9 cellular contexts compared by ENCODE assay signal in the genomic region with DNA sequence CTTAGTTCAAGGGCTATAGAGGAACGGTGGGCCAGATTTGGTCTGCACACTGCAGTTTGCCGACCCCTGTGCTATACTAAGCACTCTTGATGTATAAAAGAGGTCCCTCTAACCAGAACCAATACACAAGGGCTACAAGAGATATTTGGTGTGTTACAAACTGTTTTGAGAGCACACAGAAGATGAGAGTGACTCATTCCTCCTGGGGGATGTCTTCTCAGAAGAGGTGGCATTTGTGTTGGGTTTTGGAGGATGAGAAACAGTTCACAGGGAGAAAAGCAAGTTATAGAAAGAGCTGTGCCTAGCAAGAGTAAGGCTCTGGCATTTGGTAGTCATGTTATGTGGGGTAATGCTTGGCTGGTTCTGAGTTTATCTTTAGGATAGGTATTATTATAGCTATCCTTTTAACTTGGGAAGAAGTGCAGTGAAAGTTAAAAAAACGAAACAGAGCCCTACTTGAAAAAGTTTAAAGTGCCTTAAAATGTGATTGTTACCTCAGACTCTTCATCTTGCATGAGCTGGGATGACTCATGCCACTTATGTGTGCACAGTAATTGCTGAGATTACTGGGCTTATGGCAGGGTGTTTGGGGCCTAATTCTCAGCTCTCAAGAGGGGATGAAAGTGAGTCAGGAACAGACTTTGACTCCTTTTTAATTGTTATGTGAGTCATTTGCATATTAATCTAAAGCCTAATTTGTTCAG.
DNase-seq lines count a peak whose midpoint lies in the region; ATAC-seq and TF ChIP-seq lines count a peak whose summit lies in the region.
"Had no signal": no experiment of that assay in that cellular context is flagged by ENCODE, and none has a peak within 500 bp of the region (broad histone marks: within the 10 kb centered on the region; RNA-seq: fewer than 3 reads in every experiment).

No MANE protein-coding gene starts in this region.

- no peaks in the 10 kb centered on the region for H3K27me3 ChIP-seq in gastrocnemius medialis

- ATAC-seq in GM19463 (IDR thresholded peaks at IDR 0.05; ENCODE audit: unreplicated experiment) (peak; percentile 65), GM18498 (IDR thresholded peaks at IDR 0.05; ENCODE audit: unreplicated experiment) (no peak), gastrocnemius medialis (no peak)

- H3K36me3 ChIP-seq in gastrocnemius medialis, result no peaks in the 10 kb centered on the region

- H3K4me3 ChIP-seq in gastrocnemius medialis, result no peak overlapping the region

- TF ChIP-seq POLR2A in gastrocnemius medialis (IDR thresholded peaks at IDR 0.05), result no peak

- H3K9me3 ChIP-seq in gastrocnemius medialis, result no peaks in the 10 kb centered on the region

- H3K27ac ChIP-seq in gastrocnemius medialis (no peak overlapping the region), substantia nigra (ENCODE audit: low read depth, low read length, poor library complexity, severe bottlenecking) (no peak overlapping the region)
- H3K27ac ChIP-seq: VCaP had no signal

- no peaks in the 10 kb centered on the region for H3K4me1 ChIP-seq in gastrocnemius medialis

- intact Hi-C loops in gastrocnemius medialis (cut with DNase I; ENCODE audit: low total_unique reads), result no loop called here

- DNase-seq in ACHN (peak; percentile 69), RPMI7951 (ENCODE audit: low read depth) (peak; percentile 72), fibroblast of the conjunctiva (ENCODE audit: low read depth) (peak; percentile 34), SHP77 treated with DMSO at 0.1 percent for 48 hours (lab: John Stamatoyannopoulos, UW) (no peak), gastrocnemius medialis (no peak), substantia nigra (lab: John Stamatoyannopoulos, UW) (no peak)

- TF ChIP-seq CTCF in gastrocnemius medialis (IDR thresholded peaks at IDR 0.05 in 4 of 5, conservative IDR thresholded peaks at IDR 0.05 in 1 of 5), result no peak

- in situ Hi-C loops in ACHN (cut with HindIII; ENCODE audit: low pct_ligation_motif_present, low pct_unique_long_range_greater_than_20kb, low sequenced_read_pairs) (no loop called here), gastrocnemius medialis (cut with MboI; ENCODE audit: low sequenced_read_pairs in 4 of 4) (no loop called here)

Comparison
In these comparisons a context has a peak if more than half of its experiments do, and no peak if none do; other contexts are left out.
1. DNase-seq: peak in ACHN (single experiment), RPMI7951 (single experiment) and fibroblast of the conjunctiva (single experiment); none in SHP77 treated with DMSO at 0.1 percent for 48 hours (single experiment), gastrocnemius medialis (0 of 2) and substantia nigra (0 of 49).